Comparison of ENCODE assay signal across 1 cellular context in genomic region chr14:61621444-61621843, GRCh38.
TF ChIP-seq lines count a peak whose summit lies in the region.

No MANE protein-coding gene starts in this region.

TF ChIP-seq in GM12878, 131 proteins besides CTCF, POLR2A, EP300 and RAD21 (continued from another document):
- TF ChIP-seq SKIL (IDR thresholded peaks at IDR 0.05; ENCODE audit: low read depth, poor library complexity, severe bottlenecking): no peak
- no peak for TF ChIP-seq ELK1 (IDR thresholded peaks at IDR 0.05; ENCODE audit: low read depth, low read length)
